In the genomic region with DNA sequence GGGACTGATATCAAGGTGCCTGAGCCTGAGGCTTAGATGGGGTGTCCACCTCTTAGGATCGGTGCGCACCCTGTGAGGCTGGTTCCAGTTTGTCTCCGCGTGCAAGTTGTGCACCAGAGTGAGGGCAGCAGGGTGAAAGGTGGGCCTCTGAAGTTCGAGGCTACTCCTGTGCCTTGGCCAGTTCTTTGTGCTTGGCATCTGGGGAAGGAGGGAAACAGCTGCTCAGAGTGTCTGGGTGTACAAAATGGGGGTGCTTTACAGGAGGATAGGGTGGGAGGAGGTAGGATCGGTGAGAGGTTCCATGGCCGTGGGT, we compare ENCODE assay signal across 9 cellular contexts. TPM values are rescaled to one million over a fixed set of nuclear protein-coding genes. Genes with fewer than 3 reads are reported as not detected.
DNase-seq lines count a peak whose midpoint lies in the region; ATAC-seq, FAIRE-seq and TF ChIP-seq lines count a peak whose summit lies in the region.
"Had no signal": no experiment of that assay in that cellular context is flagged by ENCODE, and none has a peak within 500 bp of the region (broad histone marks: within the 10 kb centered on the region; RNA-seq: fewer than 3 reads in every experiment).

No MANE protein-coding gene starts in this region.

- H3K18ac ChIP-seq in mesendoderm (ENCODE audit: low read length): no peak overlapping the region

- TF ChIP-seq POLR2A in K562 (conservative IDR thresholded peaks at IDR 0.05) (no peak), uterus (IDR thresholded peaks at IDR 0.05) (no peak)

- no peaks in the 10 kb centered on the region; the same call in 2 of the 3 replicates for H3K36me3 ChIP-seq in K562 (ENCODE audit: control insufficient read depth, insufficient read depth, low read length)
- no peaks in the 10 kb centered on the region for H3K36me3 ChIP-seq in mesendoderm (ENCODE audit: control insufficient read depth, insufficient read depth, low read length)
- no peaks in the 10 kb centered on the region for H3K36me3 ChIP-seq in uterus

- peak overlapping the region; percentile 83 for H3K4me2 ChIP-seq in K562 (ENCODE audit: insufficient read depth, low read length)
- peak overlapping the region; percentile 84 for H3K4me2 ChIP-seq in mesendoderm (ENCODE audit: low read length)

- 0 out of 2 replicates have a peak, but pooled peaks cover 3% of the 10 kb centered on the region for H4K20me1 ChIP-seq in K562 (replicated peaks; ENCODE audit: control insufficient read depth, insufficient read depth, low read length)

- no peaks in the 10 kb centered on the region for H3K9me1 ChIP-seq in K562 (ENCODE audit: control insufficient read depth, insufficient read depth, low read length)

- H3K27me3 ChIP-seq in K562 (ENCODE audit: control insufficient read depth in 2 of 2, insufficient read depth in 2 of 2, low read length in 2 of 2) (no peaks in the 10 kb centered on the region), mesendoderm (ENCODE audit: insufficient read depth, low read length, poor library complexity) (no peaks in the 10 kb centered on the region), uterus (no peaks in the 10 kb centered on the region)

- no peak overlapping the region for H3K4ac ChIP-seq in mesendoderm (ENCODE audit: low read depth, low read length)

- intact Hi-C loops in Right ventricle myocardium superior (cut with DNase I) (no loop called here), left ventricle myocardium superior (cut with micrococcal nuclease) (no loop called here), K562 (cut with micrococcal nuclease) (no loop called here), uterus (cut with DNase I; ENCODE audit: low total_unique reads) (no loop called here)

- peak overlapping the region; percentile 88 for H3K56ac ChIP-seq in mesendoderm (ENCODE audit: low read length)

- H3K27ac ChIP-seq in K562 (ENCODE audit: extremely low read depth, low read depth, low read length) (peak overlapping the region; percentile 76; the same call in 1 of the 3 replicates), mesendoderm (ENCODE audit: low read depth, low read length) (no peak overlapping the region), uterus (no peak overlapping the region)

- CTCF ChIA-PET in K562 (lab: Yijun Ruan, JAX; ENCODE audit: low intra/inter-chr PET ratio): no interaction called here

- in situ Hi-C loops in K562 (cut with MboI): no loop called here

- H3K4me1 ChIP-seq in K562 (replicated peaks in 1 of 2; ENCODE audit: control insufficient read depth in 2 of 2, insufficient read depth in 2 of 2, low read length in 2 of 2) (peaks cover 5 to 6% of the 10 kb centered on the region in 2 experiments; a peak in 3 of 5 replicates), mesendoderm (ENCODE audit: control insufficient read depth, low read depth, low read length) (no peaks in the 10 kb centered on the region), uterus (peaks cover 0 to 3% of the 10 kb centered on the region in 2 donors)

- H3K79me2 ChIP-seq in K562 (ENCODE audit: control insufficient read depth, insufficient read depth, low read length): peaks cover 28% of the 10 kb centered on the region
- peaks cover 3% of the 10 kb centered on the region for H3K79me2 ChIP-seq in mesendoderm (ENCODE audit: control insufficient read depth, insufficient read depth, low read length)

- H3K9me3 ChIP-seq in K562 (replicated peaks; ENCODE audit: control insufficient read depth, insufficient read depth, low read depth, low read length) (no peaks in the 10 kb centered on the region), uterus (no peaks in the 10 kb centered on the region)

- peak overlapping the region; percentile 86 for H3K4me3 ChIP-seq in K562
- H3K4me3 ChIP-seq in mesendoderm (ENCODE audit: low read length): peak overlapping the region; percentile 91
- H3K4me3 ChIP-seq in uterus: peak overlapping the region; percentile 61 to 84

- H3K79me1 ChIP-seq in mesendoderm (ENCODE audit: low read length): peaks cover 3% of the 10 kb centered on the region

- H2AK5ac ChIP-seq in mesendoderm (ENCODE audit: low read length): no peak overlapping the region

- 9% methylated on average over 7 of the region's 7 CpGs for WGBS in K562 (ENCODE audit: insufficient coverage, low coverage, missing lambda C conversion rate)
- no CpG with 5 or more reads among the region's 7 CpGs for WGBS in mesendoderm (ENCODE audit: extremely low coverage, insufficient coverage, low lambda C conversion rate)

- TF ChIP-seq CTCF in K562 (IDR thresholded peaks at IDR 0.05 in 2 of 3, conservative IDR thresholded peaks at IDR 0.05 in 1 of 3; ENCODE audit: insufficient read depth in 2 of 3, low read depth in 1 of 3, low read length in 3 of 3): no peak
- no peak for TF ChIP-seq CTCF in uterus (IDR thresholded peaks at IDR 0.05)

- H2BK120ac ChIP-seq in mesendoderm (ENCODE audit: low read depth, low read length): no peak overlapping the region

- peak overlapping the region; percentile 99 for H2AFZ ChIP-seq in K562 (ENCODE audit: low read depth, low read length)

- no peak overlapping the region for H3K23ac ChIP-seq in mesendoderm (ENCODE audit: low read length)

- ATAC-seq in Right ventricle myocardium superior (ENCODE audit: poor library complexity) (peak; percentile 2), left ventricle myocardium superior (no peak), K562 (peak; percentile 49), HG03439 (IDR thresholded peaks at IDR 0.05; ENCODE audit: unreplicated experiment) (no peak)

- no peak overlapping the region for H2BK15ac ChIP-seq in mesendoderm (replicated peaks; ENCODE audit: low read depth)

- H4K8ac ChIP-seq in mesendoderm (ENCODE audit: low read depth, low read length): no peak overlapping the region

- POLR2A ChIA-PET in K562 (lab: Yijun Ruan, JAX): interaction anchor here (1.0 to 1.1 kb wide), 2 partner anchors 11 to 447 kb away, joined by 3 to 5 read pairs; no protein-coding TSS in a partner anchor

- H3K9ac ChIP-seq in K562 (ENCODE audit: insufficient read depth in 1 of 2, low read depth in 2 of 2, low read length in 2 of 2) (peak overlapping the region; percentile 77 to 94), mesendoderm (ENCODE audit: low read length) (peak overlapping the region; percentile 87)

- TF ChIP-seq RAD21 in K562 (CRISPR knock-in tag; conservative IDR thresholded peaks at IDR 0.05 in 1 of 2, IDR thresholded peaks at IDR 0.05 in 1 of 2): no peak

- no TSS peak for BruUV-seq in K562 (replicated peaks; lab: Mats Ljungman, UMichigan)

- TF ChIP-seq EP300 in K562 (IDR thresholded peaks at IDR 0.05; ENCODE audit: low read length): no peak

- DNase-seq in Right ventricle myocardium superior: no peak
- no peak for DNase-seq in left ventricle myocardium superior
- no peak for DNase-seq in K562 (ENCODE audit: extremely low read depth in 1 of 4, low spot score in 3 of 4)
- no peak for DNase-seq in mesendoderm
- no peak for DNase-seq in uterus
- DNase-seq in NCI-H1092 treated with DMSO at 0.1 percent for 48 hours (lab: John Stamatoyannopoulos, UW): no peak
- DNase-seq in activated CD4-positive, alpha-beta T cell treated with anti-CD3 and anti-CD28 coated beads, Interleukin-2, amount 50 U/mL, for 4 hours: no peak
- DNase-seq: NCI-H82 had no signal

- no peak overlapping the region for H4K5ac ChIP-seq in mesendoderm (ENCODE audit: low read length)

- no peak for FAIRE-seq in K562 (lab: Jason Lieb, UNC)

- H2BK5ac ChIP-seq in mesendoderm (ENCODE audit: low read length): no peak overlapping the region

TF ChIP-seq in K562, 482 proteins besides CTCF, POLR2A, EP300 and RAD21 (continues in another document):
- TF ChIP-seq GATA2 (CRISPR knock-in tag; IDR thresholded peaks at IDR 0.05) (no peak), ETV6 (IDR thresholded peaks at IDR 0.05; ENCODE audit: borderline replicate concordance in 1 of 2, low read depth in 2 of 2, low read length in 1 of 2) (no peak), ETV6 (CRISPR knock-in tag; IDR thresholded peaks at IDR 0.05; ENCODE audit: borderline replicate concordance) (no peak)

RNA-seq across cellular contexts. Expression of a gene that starts 0.8 kb away (rescaled TPM):
- 51.5 TPM for total RNA-seq in Right ventricle myocardium superior
- 60.1 TPM for total RNA-seq in left ventricle myocardium superior
- 103 and 328 TPM in 2 replicates for total RNA-seq in K562 (2011; cell fraction: chromatin; rRNA removed; ENCODE audit: low replicate concordance)
- total RNA-seq in K562 (2011; cell fraction: nucleolus; rRNA removed): 46.2 and 74.2 TPM in 2 replicates
- total RNA-seq in K562 (2011; cell fraction: nucleoplasm; rRNA removed): 129 and 198 TPM in 2 replicates
- 23.6 and 25.0 TPM in 2 replicates for total RNA-seq in K562 (2014; rRNA removed)
- total RNA-seq in K562 (2014; rRNA removed; fragmentation: Illumina TruSeq; extraction: Trizol): 35.8 and 38.9 TPM in 2 replicates
- 40.0 and 41.0 TPM in 2 replicates for total RNA-seq in K562 (2015; rRNA removed; fragmentation: Illumina TruSeq; extraction: Trizol)
- 30.2 and 30.8 TPM in 2 replicates for total RNA-seq in K562 (2021)
- polyA plus RNA-seq in K562 (2011; rRNA removed): 30.6 and 31.5 TPM in 2 replicates
- polyA plus RNA-seq in K562 (2011; cell fraction: cytosol; rRNA removed): 7.6 and 12.9 TPM in 2 replicates
- 52.3 and 82.5 TPM in 2 replicates for polyA plus RNA-seq in K562 (2011; cell fraction: nucleus; rRNA removed)
- polyA plus RNA-seq in K562 (2012): 11.9 and 21.8 TPM in 2 replicates
- 20.2 and 23.4 TPM in 2 replicates for polyA plus RNA-seq in K562 (2014; fragmentation: Illumina TruSeq; extraction: Trizol)
- polyA plus RNA-seq in K562 (2014; fragmentation: Nextera tagmentation; extraction: Ambion mirVana): 1 to 10 TPM; 7.2 to 9.4 TPM
- polyA plus RNA-seq in K562 (2014; rRNA removed): 21.8 and 28.3 TPM in 2 replicates
- polyA minus RNA-seq in K562 (2011; rRNA and poly(A)+ RNA removed): 95.2 and 122 TPM in 2 replicates
- polyA minus RNA-seq in K562 (2011; cell fraction: cytosol; rRNA and poly(A)+ RNA removed): 20.7 and 21.6 TPM in 2 replicates
- polyA minus RNA-seq in K562 (2011; cell fraction: nucleus; rRNA and poly(A)+ RNA removed): 103 and 159 TPM in 2 replicates
- polyA plus RNA-seq in mesendoderm (2013, experiment 1 of 2): 11.8 TPM
- 10.6 TPM for polyA plus RNA-seq in mesendoderm (2013, experiment 2 of 2)
- total RNA-seq in uterus: 100 to 1,000 TPM in 3 of 4 donors, 10 to 100 TPM in 1; 76.5 to 281 (median 163) TPM

Comparison
In these comparisons a context has a peak if more than half of its experiments do, and no peak if none do; other contexts are left out.
1. ATAC-seq: peak in Right ventricle myocardium superior (single experiment) and K562 (single experiment); none in left ventricle myocardium superior (single experiment) and HG03439 (single experiment).
2. Peak in every context shown above with its lines, with median percentiles within 50 percentile points of each other: H3K4me3 ChIP-seq.